ENCODE assay signal across 11 cellular contexts in the genomic region with DNA sequence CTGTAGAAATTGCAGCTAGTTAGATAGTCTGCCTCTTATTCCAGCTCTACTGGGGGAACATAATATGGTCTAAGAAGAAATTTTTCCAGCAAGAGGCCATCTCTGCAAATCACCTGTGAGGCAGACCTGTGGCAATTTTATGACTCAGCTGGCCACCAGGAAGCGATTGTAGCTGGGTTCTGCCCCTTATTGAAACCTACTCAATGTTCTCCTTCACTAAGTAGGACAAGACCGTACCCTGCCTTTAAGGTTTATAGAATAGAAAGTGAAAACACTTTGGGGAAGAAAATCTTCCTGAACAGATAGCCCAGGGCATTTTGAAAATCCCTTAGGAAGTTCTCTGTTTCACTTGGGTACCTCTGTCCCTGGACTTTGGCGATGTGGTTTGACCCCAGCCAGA. TPM values are rescaled to one million over a fixed set of nuclear protein-coding genes. Genes with fewer than 3 reads are reported as not detected.
A peak's percentile ranks its signal among the peaks of the same experiment; 100 is the strongest.
DNase-seq lines count a peak whose midpoint lies in the region; ATAC-seq and TF ChIP-seq lines count a peak whose summit lies in the region.
"Had no signal": no experiment of that assay in that cellular context is flagged by ENCODE, and none has a peak within 500 bp of the region (broad histone marks: within the 10 kb centered on the region; RNA-seq: fewer than 3 reads in every experiment).

No MANE protein-coding gene starts in this region.

- H3K27me3 ChIP-seq in muscle layer of duodenum (ENCODE audit: low read depth, low read length) (no peaks in the 10 kb centered on the region), heart left ventricle (peaks cover 0 to 7% (median 0%) of the 10 kb centered on the region in 9 donors)

- H3K9me3 ChIP-seq in muscle layer of duodenum (ENCODE audit: control insufficient read depth in 1 of 2, low read length in 2 of 2) (peaks cover 5 to 6% of the 10 kb centered on the region in 2 donors), heart left ventricle (peaks cover 0 to 6% (median 3%) of the 10 kb centered on the region in 12 donors)

- WGBS in heart left ventricle, 4 donors, result 83 to 95% (median 90%) methylated on average over 3 of the region's 3 CpGs

- H3K27me3 Mint-ChIP-seq in IgD-negative memory B cell, result peaks cover 3% of the 10 kb centered on the region

- intact Hi-C loops in heart left ventricle (cut with DNase I), result no loop called here

- no peak for TF ChIP-seq CTCF in heart left ventricle (IDR thresholded peaks at IDR 0.05)

- H3K4me1 ChIP-seq in muscle layer of duodenum (ENCODE audit: control insufficient read depth in 1 of 2, insufficient read depth in 2 of 2, low read length in 2 of 2) (peaks cover 0 to 4% of the 10 kb centered on the region in 2 donors), heart left ventricle (peaks cover 0 to 23% (median 0%) of the 10 kb centered on the region in 12 donors)

- H3K4me3 Mint-ChIP-seq in IgD-negative memory B cell, result peak overlapping the region; percentile 13 to 93 (median 62)

- DNase-seq in heart left ventricle, result no peak

- H3K9me3 Mint-ChIP-seq in IgD-negative memory B cell, result peaks cover 0 to 9% (median 4%) of the 10 kb centered on the region in 3 donors

- no peaks in the 10 kb centered on the region for H3K36me3 ChIP-seq in muscle layer of duodenum (ENCODE audit: control insufficient read depth in 1 of 2, insufficient read depth in 2 of 2, low read length in 2 of 2)
- no peaks in the 10 kb centered on the region for H3K36me3 ChIP-seq in heart left ventricle
- H3K36me3 ChIP-seq: thoracic aorta had no signal

- H3K27ac ChIP-seq in muscle layer of duodenum (ENCODE audit: low read length) (peak overlapping the region; percentile 45), heart left ventricle (peak overlapping the region in 2 of 12 donors; percentile 37 to 62)
- H3K27ac ChIP-seq: thoracic aorta had no signal

- peaks cover 12 to 19% (median 15%) of the 10 kb centered on the region in 3 donors for H3K4me1 Mint-ChIP-seq in IgD-negative memory B cell

- H3K36me3 Mint-ChIP-seq in IgD-negative memory B cell, result no peaks in the 10 kb centered on the region

- peak overlapping the region; percentile 34 to 94 (median 87) for H3K27ac Mint-ChIP-seq in IgD-negative memory B cell

- ATAC-seq in GM18498 (IDR thresholded peaks at IDR 0.05; ENCODE audit: unreplicated experiment) (peak; percentile 31), GM21447 (IDR thresholded peaks at IDR 0.05; ENCODE audit: unreplicated experiment) (peak; percentile 49), GM18505 (IDR thresholded peaks at IDR 0.05; ENCODE audit: unreplicated experiment) (no peak), heart left ventricle (no peak), GM19395 (IDR thresholded peaks at IDR 0.05; ENCODE audit: unreplicated experiment) (no peak), HG03039 (IDR thresholded peaks at IDR 0.05; ENCODE audit: unreplicated experiment) (no peak)

- no peak for TF ChIP-seq POLR2A in GM18505 (IDR thresholded peaks at IDR 0.05; ENCODE audit: borderline replicate concordance, extremely low read depth, insufficient read depth, insufficient read length)
- no peak for TF ChIP-seq POLR2A in heart left ventricle (IDR thresholded peaks at IDR 0.05)

- H3K4me3 ChIP-seq in muscle layer of duodenum (ENCODE audit: low read depth in 1 of 2, low read length in 2 of 2) (no peak overlapping the region), heart left ventricle (no peak overlapping the region)
- H3K4me3 ChIP-seq: thoracic aorta had no signal

RNA-seq across cellular contexts. Expression of a gene that starts 7.9 kb away (rescaled TPM):
- polyA plus RNA-seq in IgD-negative memory B cell (1.2 TPM), heart left ventricle (under 1 TPM; 0.30 to 0.61 TPM)
- 10 to 100 TPM in 1 of 9 donors, 1 to 10 TPM in 1, under 1 TPM in 4, not detected in 3; 0.21 to 22.5 (median 0.65) TPM for total RNA-seq in heart left ventricle
- total RNA-seq: glomerular endothelial cell, HT1080 had no signal

RNA-seq across cellular contexts. Expression of a gene that starts 18.0 kb away (rescaled TPM):
- not detected for polyA plus RNA-seq in IgD-negative memory B cell
- 10 to 100 TPM in 2 of 9 donors, 1 to 10 TPM in 5, under 1 TPM in 2; 0.40 to 31.9 (median 4.1) TPM for total RNA-seq in heart left ventricle
- polyA plus RNA-seq in heart left ventricle, result under 1 TPM; 0.30 to 0.53 TPM
- total RNA-seq: glomerular endothelial cell, HT1080 had no signal

RNA-seq across cellular contexts. Expression of a gene that starts 21.6 kb away (rescaled TPM):
- polyA plus RNA-seq in IgD-negative memory B cell (8.4 TPM), heart left ventricle (1 to 10 TPM in 1 of 2 donors, under 1 TPM in 1; 0.72 to 1.2 TPM)
- 10 to 100 TPM in 2 of 9 donors, 1 to 10 TPM in 2, under 1 TPM in 2, not detected in 3; 0.29 to 23.9 (median 1.5) TPM for total RNA-seq in heart left ventricle
- total RNA-seq: glomerular endothelial cell, HT1080 had no signal

Comparison
In these comparisons a context has a peak if more than half of its experiments do, and no peak if none do; other contexts are left out.
1. ATAC-seq: peak in GM18498 (single experiment) and GM21447 (single experiment); none in GM18505 (single experiment), heart left ventricle (0 of 4), GM19395 (single experiment) and HG03039 (single experiment).